8 cellular contexts compared by ENCODE assay signal in the genomic region with DNA sequence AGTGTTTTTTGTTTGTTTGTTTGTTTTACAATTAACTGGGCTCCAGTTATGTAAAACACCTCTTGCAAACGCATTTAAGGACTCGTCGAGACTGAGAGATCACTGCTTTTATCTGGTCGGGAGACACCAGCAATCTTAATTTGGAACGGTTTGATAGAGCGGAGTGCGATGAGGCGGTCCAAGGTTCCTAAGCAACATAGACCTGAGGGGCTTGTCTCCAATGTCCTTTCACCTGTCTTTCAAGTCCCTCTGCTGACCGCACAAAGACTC. TPM values are rescaled to one million over a fixed set of nuclear protein-coding genes. Genes with fewer than 3 reads are reported as not detected.
DNase-seq lines count a peak whose midpoint lies in the region.

No MANE protein-coding gene starts in this region.

- H3K9me3 Mint-ChIP-seq in T-helper 2 cell treated with Interferon-gamma antibody and Interleukin-4, amounts not matched to agents 5 μg/mL and 100 μg/mL, for 36 hours = no peaks in the 10 kb centered on the region
- no peaks in the 10 kb centered on the region for H3K9me3 Mint-ChIP-seq in activated CD4-positive, alpha-beta memory T cell treated with anti-CD3 and anti-CD28 coated beads, Interleukin-2, amount 10 ng/mL, durations not matched to agents 7 days and 5 days

- POLR2A ChIA-PET in activated CD4-positive, alpha-beta memory T cell treated with anti-CD3 and anti-CD28 coated beads, Interleukin-2, amount 10 ng/mL, durations not matched to agents 7 days and 5 days (lab: Charles Lee) = interaction anchor here (0.7 to 5.5 kb wide), 19 partner anchors 9 to 752 kb away, joined by 3 to 66 read pairs (median 4); partner anchors contain the start of genes HADHA and HADHB

- H3K4me3 ChIP-seq in iPS-18c (ENCODE audit: insufficient read depth, low read depth, low read length) = peak overlapping the region; percentile 98

- peak overlapping the region; percentile 84 for H3K27ac ChIP-seq in substantia nigra (ENCODE audit: low read depth, low read length, poor library complexity, severe bottlenecking)

- H3K4me1 Mint-ChIP-seq in T-helper 2 cell treated with Interferon-gamma antibody and Interleukin-4, amounts not matched to agents 5 μg/mL and 100 μg/mL, for 36 hours (ENCODE audit: low read depth) = peaks cover 21% of the 10 kb centered on the region
- peaks cover 36% of the 10 kb centered on the region for H3K4me1 Mint-ChIP-seq in activated CD4-positive, alpha-beta memory T cell treated with anti-CD3 and anti-CD28 coated beads, Interleukin-2, amount 10 ng/mL, durations not matched to agents 7 days and 5 days

- peak overlapping the region; percentile 98 for H3K27ac Mint-ChIP-seq in T-helper 2 cell treated with Interferon-gamma antibody and Interleukin-4, amounts not matched to agents 5 μg/mL and 100 μg/mL, for 36 hours
- H3K27ac Mint-ChIP-seq in activated CD4-positive, alpha-beta memory T cell treated with anti-CD3 and anti-CD28 coated beads, Interleukin-2, amount 10 ng/mL, durations not matched to agents 7 days and 5 days = peak overlapping the region; percentile 89

- DNase-seq in T-helper 2 cell treated with Interferon-gamma antibody and Interleukin-4, amounts not matched to agents 5 μg/mL and 100 μg/mL, for 36 hours (ENCODE audit: low spot score) = no peak
- DNase-seq in T-helper 2 cell = no peak
- no peak for DNase-seq in activated CD4-positive, alpha-beta memory T cell treated with anti-CD3 and anti-CD28 coated beads, Interleukin-2, amount 10 ng/mL, durations not matched to agents 7 days and 5 days
- no peak for DNase-seq in substantia nigra (lab: John Stamatoyannopoulos, UW)
- DNase-seq in AG08396 (ENCODE audit: low spot score) = no peak
- no peak for DNase-seq in NCI-H526 (lab: John Stamatoyannopoulos, UW)
- DNase-seq in NCI-H1092 treated with DMSO at 0.1 percent for 48 hours (lab: John Stamatoyannopoulos, UW) = no peak

- peaks cover 7% of the 10 kb centered on the region for H3K36me3 Mint-ChIP-seq in T-helper 2 cell treated with Interferon-gamma antibody and Interleukin-4, amounts not matched to agents 5 μg/mL and 100 μg/mL, for 36 hours (ENCODE audit: low read depth)
- H3K36me3 Mint-ChIP-seq in activated CD4-positive, alpha-beta memory T cell treated with anti-CD3 and anti-CD28 coated beads, Interleukin-2, amount 10 ng/mL, durations not matched to agents 7 days and 5 days (ENCODE audit: low read depth) = peaks cover 11% of the 10 kb centered on the region

- CTCF ChIA-PET in activated CD4-positive, alpha-beta memory T cell treated with anti-CD3 and anti-CD28 coated beads, Interleukin-2, amount 10 ng/mL, durations not matched to agents 7 days and 5 days (lab: Charles Lee) = interaction anchor here (0.6 to 2.7 kb wide), 7 partner anchors 11 to 311 kb away, joined by 3 to 15 read pairs (median 3); no protein-coding TSS in a partner anchor

- peak overlapping the region; percentile 93 for H3K4me3 Mint-ChIP-seq in T-helper 2 cell treated with Interferon-gamma antibody and Interleukin-4, amounts not matched to agents 5 μg/mL and 100 μg/mL, for 36 hours
- peak overlapping the region; percentile 94 for H3K4me3 Mint-ChIP-seq in activated CD4-positive, alpha-beta memory T cell treated with anti-CD3 and anti-CD28 coated beads, Interleukin-2, amount 10 ng/mL, durations not matched to agents 7 days and 5 days

- peaks cover 2% of the 10 kb centered on the region for H3K9me3 ChIP-seq in iPS-18c (ENCODE audit: control insufficient read depth, insufficient read depth, low read length)

- no peaks in the 10 kb centered on the region for H3K27me3 Mint-ChIP-seq in T-helper 2 cell treated with Interferon-gamma antibody and Interleukin-4, amounts not matched to agents 5 μg/mL and 100 μg/mL, for 36 hours (ENCODE audit: low read depth)
- H3K27me3 Mint-ChIP-seq in activated CD4-positive, alpha-beta memory T cell treated with anti-CD3 and anti-CD28 coated beads, Interleukin-2, amount 10 ng/mL, durations not matched to agents 7 days and 5 days = no peaks in the 10 kb centered on the region

RNA-seq across cellular contexts. Expression of gene SELENOI, which starts 0.7 kb away (rescaled TPM):
- total RNA-seq in activated CD4-positive, alpha-beta memory T cell treated with anti-CD3 and anti-CD28 coated beads, Interleukin-2, amount 10 ng/mL, durations not matched to agents 7 days and 5 days = 10 to 100 TPM; 22.9 to 31.4 TPM

RNA-seq across cellular contexts. Expression of gene ADGRF3, which starts 1.4 kb away (rescaled TPM):
- 1 to 10 TPM; 2.3 to 2.5 TPM for total RNA-seq in activated CD4-positive, alpha-beta memory T cell treated with anti-CD3 and anti-CD28 coated beads, Interleukin-2, amount 10 ng/mL, durations not matched to agents 7 days and 5 days

RNA-seq across cellular contexts. Expression of gene DRC1, which starts 56.5 kb away (rescaled TPM):
- total RNA-seq in activated CD4-positive, alpha-beta memory T cell treated with anti-CD3 and anti-CD28 coated beads, Interleukin-2, amount 10 ng/mL, durations not matched to agents 7 days and 5 days = not detected
